ENCODE assay signal across 9 cellular contexts in genomic region chr7:22732556-22733126, GRCh38. TPM values are rescaled to one million over a fixed set of nuclear protein-coding genes. Genes with fewer than 3 reads are reported as not detected.
DNase-seq lines count a peak whose midpoint lies in the region; ATAC-seq and TF ChIP-seq lines count a peak whose summit lies in the region.
"Had no signal": no experiment of that assay in that cellular context is flagged by ENCODE, and none has a peak within 500 bp of the region (broad histone marks: within the 10 kb centered on the region; RNA-seq: fewer than 3 reads in every experiment).

No MANE protein-coding gene starts in this region.

- H3K27me3 ChIP-seq in HCT116 (ENCODE audit: insufficient read depth, low read length), result no peaks in the 10 kb centered on the region

- TF ChIP-seq CTCF in HCT116 (IDR thresholded peaks at IDR 0.05 in 2 of 3, conservative IDR thresholded peaks at IDR 0.05 in 1 of 3; ENCODE audit: borderline replicate concordance in 1 of 3, insufficient read depth in 1 of 3, low read depth in 2 of 3, low read length in 2 of 3) (peak; percentile 48 to 52 (median 50)), VCaP (conservative IDR thresholded peaks at IDR 0.05) (peak; percentile 72), type B pancreatic cell (conservative IDR thresholded peaks at IDR 0.05) (no peak)

- no peaks in the 10 kb centered on the region for H3K9me2 ChIP-seq in HCT116 (ENCODE audit: insufficient read depth)

- peaks cover 3% of the 10 kb centered on the region for H3K27me3 Mint-ChIP-seq in type B pancreatic cell
- peaks cover 24 to 50% (median 34%) of the 10 kb centered on the region in 5 donors for H3K27me3 Mint-ChIP-seq in naive thymus-derived CD8-positive, alpha-beta T cell

- H3K36me3 Mint-ChIP-seq in type B pancreatic cell, result no peaks in the 10 kb centered on the region
- H3K36me3 Mint-ChIP-seq in naive thymus-derived CD8-positive, alpha-beta T cell, result peaks cover 0 to 9% (median 5%) of the 10 kb centered on the region in 3 donors

- no peak overlapping the region for H3K27ac ChIP-seq in HCT116 (ENCODE audit: low read depth, low read length)
- no peak overlapping the region for H3K27ac ChIP-seq in VCaP

- H3K9me3 Mint-ChIP-seq in type B pancreatic cell, result peaks cover 6% of the 10 kb centered on the region
- H3K9me3 Mint-ChIP-seq in naive thymus-derived CD8-positive, alpha-beta T cell, result peaks cover 0 to 15% (median 11%) of the 10 kb centered on the region in 9 donors

- H3K9ac ChIP-seq in HCT116 (ENCODE audit: low read length), result no peak overlapping the region

- TF ChIP-seq POLR2A in HCT116 (IDR thresholded peaks at IDR 0.05; ENCODE audit: borderline replicate concordance, extremely low read depth, insufficient read depth, insufficient read length) (no peak), erythroblast (IDR thresholded peaks at IDR 0.05; ENCODE audit: low read length) (no peak)

- POLR2A ChIA-PET in HCT116 (lab: Charles Lee), result no interaction called here
- POLR2A ChIA-PET in naive thymus-derived CD8-positive, alpha-beta T cell (lab: Charles Lee), result no interaction called here

- no peak overlapping the region for H3K4me3 ChIP-seq in HCT116 (replicated peaks in 1 of 2; ENCODE audit: low read depth in 1 of 2, low read length in 2 of 2)

- RAD21 ChIA-PET in HCT116 (lab: Charles Lee; ENCODE audit: low non-redundant PET in 1 of 2, low total read pairs in 2 of 2, uncharacterized antibody in 2 of 2, unreplicated experiment in 2 of 2), result interaction anchor here in 1 of 2 experiments (0.6 to 1.2 kb wide), 2 partner anchors 173 to 322 kb away, joined by 4 to 8 read pairs; no protein-coding TSS in a partner anchor

- DNase-seq in COR-L47 (lab: John Stamatoyannopoulos, UW), result peak; percentile 13
- peak; percentile 21 for DNase-seq in HCT116 (ENCODE audit: low read depth, low spot score)
- DNase-seq in left kidney (ENCODE audit: low read depth, low spot score), result peak; percentile 12
- DNase-seq in NCI-H128 (lab: John Stamatoyannopoulos, UW; ENCODE audit: unreplicated experiment), result no peak
- DNase-seq in type B pancreatic cell (ENCODE audit: extremely low spot score, unreplicated experiment), result no peak
- no peak for DNase-seq in naive thymus-derived CD8-positive, alpha-beta T cell
- DNase-seq in erythroblast (lab: John Stamatoyannopoulos, UW), result no peak
- DNase-seq: KBM-7 had no signal

- H3K36me3 ChIP-seq in HCT116 (ENCODE audit: control insufficient read depth in 1 of 2, insufficient read depth in 2 of 2, low read length in 2 of 2), result no peaks in the 10 kb centered on the region

- H3K4me3 Mint-ChIP-seq in type B pancreatic cell, result no peak overlapping the region
- H3K4me3 Mint-ChIP-seq in naive thymus-derived CD8-positive, alpha-beta T cell, result no peak overlapping the region

- no peaks in the 10 kb centered on the region for H3K4me1 ChIP-seq in HCT116 (ENCODE audit: control insufficient read depth in 1 of 2, insufficient read depth in 2 of 2, low read length in 2 of 2)

- no peak overlapping the region for H2AFZ ChIP-seq in HCT116 (ENCODE audit: low read depth, low read length, poor library complexity, severe bottlenecking)

- CTCF ChIA-PET in HCT116 (lab: Charles Lee), result interaction anchor here (0.8 to 1.2 kb wide), 4 partner anchors 172 to 323 kb away, joined by 3 to 4 read pairs (median 3); no protein-coding TSS in a partner anchor

- intact Hi-C loops in HCT116 (cut with micrococcal nuclease), result no loop called here

- no peaks in the 10 kb centered on the region for H3K79me2 ChIP-seq in HCT116 (ENCODE audit: insufficient read depth, low read length)

- H3K9me3 ChIP-seq in HCT116 (ENCODE audit: control insufficient read depth in 1 of 2, insufficient read depth in 1 of 2, low read depth in 1 of 2, low read length in 2 of 2), result no peaks in the 10 kb centered on the region

- ATAC-seq in HCT116, result peak; percentile 80
- no peak for ATAC-seq in naive thymus-derived CD8-positive, alpha-beta T cell

- no peak overlapping the region for H3K4me2 ChIP-seq in HCT116 (ENCODE audit: low read length)

- BruUV-seq in HCT116 (replicated peaks; lab: Mats Ljungman, UMichigan), result no TSS peak

- H3K4me1 Mint-ChIP-seq in type B pancreatic cell (ENCODE audit: unreplicated experiment), result peaks cover 5% of the 10 kb centered on the region
- peaks cover 3 to 15% (median 7%) of the 10 kb centered on the region in 4 donors for H3K4me1 Mint-ChIP-seq in naive thymus-derived CD8-positive, alpha-beta T cell

- no peaks in the 10 kb centered on the region for H4K20me1 ChIP-seq in HCT116 (ENCODE audit: insufficient read depth)

- TF ChIP-seq RAD21 in HCT116 (IDR thresholded peaks at IDR 0.05; ENCODE audit: low read depth), result peak; percentile 55

- no peak overlapping the region for H3K27ac Mint-ChIP-seq in type B pancreatic cell
- H3K27ac Mint-ChIP-seq in naive thymus-derived CD8-positive, alpha-beta T cell, result no peak overlapping the region

TF ChIP-seq in HCT116, 20 proteins besides CTCF, POLR2A, EP300 and RAD21 (continues in another document):
- no peak for TF ChIP-seq EZH2phosphoT487 (IDR thresholded peaks at IDR 0.05; ENCODE audit: borderline replicate concordance)
- no peak for TF ChIP-seq SP1 (IDR thresholded peaks at IDR 0.05; ENCODE audit: low read depth)
- TF ChIP-seq YY1 (IDR thresholded peaks at IDR 0.05; ENCODE audit: extremely low read depth, insufficient replicate concordance, low read depth, low read length), result no peak
- TF ChIP-seq TCF7L2 (IDR thresholded peaks at IDR 0.05; ENCODE audit: borderline replicate concordance, extremely low read depth, insufficient read depth, insufficient read length), result no peak
- TF ChIP-seq ZNF274 (IDR thresholded peaks at IDR 0.05; ENCODE audit: low read depth, low read length), result no peak
- no peak for TF ChIP-seq ZBTB33 (IDR thresholded peaks at IDR 0.05; ENCODE audit: extremely low read depth, insufficient replicate concordance, low read length)
- no peak for TF ChIP-seq ATF3 (IDR thresholded peaks at IDR 0.05)
- TF ChIP-seq EGR1 (IDR thresholded peaks at IDR 0.05; ENCODE audit: low read depth), result no peak
- TF ChIP-seq CBX3 (IDR thresholded peaks at IDR 0.05; ENCODE audit: low read depth), result no peak
- no peak for TF ChIP-seq ELF1 (IDR thresholded peaks at IDR 0.05; ENCODE audit: borderline replicate concordance, low read depth)
- no peak for TF ChIP-seq SIN3A (IDR thresholded peaks at IDR 0.05; ENCODE audit: low read depth)
- no peak for TF ChIP-seq MAX (IDR thresholded peaks at IDR 0.05)
- TF ChIP-seq FOSL1 (IDR thresholded peaks at IDR 0.05; ENCODE audit: low read depth), result no peak
- no peak for TF ChIP-seq REST (IDR thresholded peaks at IDR 0.05; ENCODE audit: low read depth)
- no peak for TF ChIP-seq POLR2AphosphoS5 (IDR thresholded peaks at IDR 0.05; ENCODE audit: low read depth, low read length)
- TF ChIP-seq CEBPB (IDR thresholded peaks at IDR 0.05; ENCODE audit: low read depth), result no peak
- TF ChIP-seq SRF (IDR thresholded peaks at IDR 0.05; ENCODE audit: low read depth), result no peak
- TF ChIP-seq EZH2 (IDR thresholded peaks at IDR 0.05), result no peak

RNA-seq across cellular contexts. Expression of gene IL6, which starts 5.6 kb away (rescaled TPM):
- not detected for total RNA-seq in HCT116 (2021; ENCODE audit: unreplicated experiment)
- polyA plus RNA-seq in HCT116 (2012), result not detected in 2 replicates
- 1.8 TPM in 1 of 2 replicates, not detected in the other for total RNA-seq in type B pancreatic cell (ENCODE audit: low replicate concordance)
- not detected for total RNA-seq in naive thymus-derived CD8-positive, alpha-beta T cell
- not detected for polyA plus RNA-seq in naive thymus-derived CD8-positive, alpha-beta T cell

Comparison
In these comparisons a context has a peak if more than half of its experiments do, and no peak if none do; other contexts are left out.
1. DNase-seq: peak in COR-L47 (single experiment), HCT116 (single experiment) and left kidney (single experiment); none in NCI-H128 (single experiment), type B pancreatic cell (single experiment), naive thymus-derived CD8-positive, alpha-beta T cell (0 of 10) and erythroblast (0 of 2).